In genomic region chr11:82864268-82864667, GRCh38 we compare ENCODE assay signal across 1 cellular context.
A peak's percentile ranks its signal among the peaks of the same experiment; 100 is the strongest.
TF ChIP-seq lines count a peak whose summit lies in the region.

No MANE protein-coding gene starts in this region.

TF ChIP-seq in HepG2, 621 proteins besides CTCF, POLR2A, EP300 and RAD21 (continues in another document):
- peak in 1 of 2 experiments; percentile 58; a peak in 1 of 4 replicates for TF ChIP-seq NR2F1 (CRISPR knock-in tag; IDR thresholded peaks at IDR 0.05)
- no peak for TF ChIP-seq SAFB2 (CRISPR knock-in tag; IDR thresholded peaks at IDR 0.05; ENCODE audit: borderline replicate concordance, low read depth)
- no peak for TF ChIP-seq ZNF143 (CRISPR knock-in tag; IDR thresholded peaks at IDR 0.05)
- peak; percentile 35; the same call in 1 of the 2 replicates for TF ChIP-seq MAX (IDR thresholded peaks at IDR 0.05)
- TF ChIP-seq NONO (IDR thresholded peaks at IDR 0.05) = no peak
- no peak for TF ChIP-seq NONO (CRISPR knock-in tag; conservative IDR thresholded peaks at IDR 0.05)
- TF ChIP-seq JUNB (CRISPR knock-in tag; IDR thresholded peaks at IDR 0.05; ENCODE audit: borderline replicate concordance) = no peak
- TF ChIP-seq ZNF562 (CRISPR knock-in tag; IDR thresholded peaks at IDR 0.05; ENCODE audit: borderline replicate concordance) = no peak
- no peak for TF ChIP-seq ESRRA (CRISPR knock-in tag; IDR thresholded peaks at IDR 0.05; ENCODE audit: low read depth)
- TF ChIP-seq RAD51 (IDR thresholded peaks at IDR 0.05; ENCODE audit: borderline replicate concordance) = peak; percentile 44; the same call in 1 of the 2 replicates
- TF ChIP-seq RXRA (CRISPR knock-in tag; IDR thresholded peaks at IDR 0.05) = no peak
- TF ChIP-seq CREB3 (CRISPR knock-in tag; IDR thresholded peaks at IDR 0.05) = no peak
- no peak for TF ChIP-seq RCOR2 (CRISPR knock-in tag; IDR thresholded peaks at IDR 0.05)
- peak; percentile 52; the same call in 1 of the 2 replicates for TF ChIP-seq CEBPB (IDR thresholded peaks at IDR 0.05; ENCODE audit: borderline replicate concordance, low read depth, low read length)
- peak; percentile 90 for TF ChIP-seq SMC3 (IDR thresholded peaks at IDR 0.05; ENCODE audit: low read length)
- peak; percentile 7; the same call in 1 of the 2 replicates for TF ChIP-seq BHLHE40 (IDR thresholded peaks at IDR 0.05; ENCODE audit: low read length)
- no peak for TF ChIP-seq FOSL2 (CRISPR knock-in tag; IDR thresholded peaks at IDR 0.05)
- TF ChIP-seq ARID5B (CRISPR knock-in tag; IDR thresholded peaks at IDR 0.05) = peak; percentile 26; the same call in 1 of the 2 replicates
- TF ChIP-seq ZNF337 (CRISPR knock-in tag; IDR thresholded peaks at IDR 0.05; ENCODE audit: borderline replicate concordance, low read depth) = no peak
- 0 out of 2 replicates have a peak, but pooled peaks have one; percentile 31 for TF ChIP-seq KAT8 (CRISPR knock-in tag; IDR thresholded peaks at IDR 0.05)
- TF ChIP-seq SP4 (CRISPR knock-in tag; IDR thresholded peaks at IDR 0.05) = no peak
- TF ChIP-seq GATAD1 (CRISPR knock-in tag; IDR thresholded peaks at IDR 0.05) = no peak
- TF ChIP-seq SMYD3 (CRISPR knock-in tag; IDR thresholded peaks at IDR 0.05) = no peak
- TF ChIP-seq HMG20B (CRISPR knock-in tag; conservative IDR thresholded peaks at IDR 0.05) = no peak
- TF ChIP-seq HNF4G (IDR thresholded peaks at IDR 0.05; ENCODE audit: borderline replicate concordance, low read depth, low read length) = no peak
- no peak for TF ChIP-seq HNF4G (CRISPR knock-in tag; IDR thresholded peaks at IDR 0.05; ENCODE audit: borderline replicate concordance, low read depth)
- no peak for TF ChIP-seq ZNF121 (CRISPR knock-in tag; IDR thresholded peaks at IDR 0.05)
- no peak for TF ChIP-seq SP2 (CRISPR knock-in tag; IDR thresholded peaks at IDR 0.05)
- 0 out of 2 replicates have a peak, but pooled peaks have one; percentile 32 for TF ChIP-seq ZFP36L1 (CRISPR knock-in tag; IDR thresholded peaks at IDR 0.05)
- peak; percentile 44; the same call in 1 of the 2 replicates for TF ChIP-seq TFE3 (CRISPR knock-in tag; IDR thresholded peaks at IDR 0.05)
- no peak for TF ChIP-seq ZNF136 (CRISPR knock-in tag; IDR thresholded peaks at IDR 0.05; ENCODE audit: low read depth)
- peak; percentile 27; the same call in 1 of the 2 replicates for TF ChIP-seq GATAD2A (CRISPR knock-in tag; IDR thresholded peaks at IDR 0.05)
- TF ChIP-seq NR2F6 (IDR thresholded peaks at IDR 0.05) = peak; percentile 59
- TF ChIP-seq NR2F6 (CRISPR knock-in tag; IDR thresholded peaks at IDR 0.05) = 0 out of 2 replicates have a peak, but pooled peaks have one; percentile 11
- TF ChIP-seq KLF9 (CRISPR knock-in tag; IDR thresholded peaks at IDR 0.05; ENCODE audit: low read depth) = no peak
- TF ChIP-seq ZMAT5 (CRISPR knock-in tag; IDR thresholded peaks at IDR 0.05; ENCODE audit: borderline replicate concordance, low read depth) = no peak
- no peak for TF ChIP-seq KDM4B (CRISPR knock-in tag; IDR thresholded peaks at IDR 0.05)
- TF ChIP-seq TEAD3 (CRISPR knock-in tag; optimal IDR thresholded peaks at IDR 0.05; ENCODE audit: borderline replicate concordance) = peak; percentile 7
- TF ChIP-seq ZGPAT (CRISPR knock-in tag; IDR thresholded peaks at IDR 0.05) = no peak
- peak; percentile 23; the same call in 1 of the 2 replicates for TF ChIP-seq RXRB (CRISPR knock-in tag; IDR thresholded peaks at IDR 0.05; ENCODE audit: borderline replicate concordance)
- peak; percentile 73 for TF ChIP-seq STAG1 (CRISPR knock-in tag; IDR thresholded peaks at IDR 0.05)
- no peak for TF ChIP-seq ZNF572 (CRISPR knock-in tag; IDR thresholded peaks at IDR 0.05)
- no peak for TF ChIP-seq GTF3A (CRISPR knock-in tag; conservative IDR thresholded peaks at IDR 0.05)
- peak; percentile 42 for TF ChIP-seq XRCC5 (optimal IDR thresholded peaks at IDR 0.05; ENCODE audit: low read length)
- no peak for TF ChIP-seq ZNF17 (CRISPR knock-in tag; IDR thresholded peaks at IDR 0.05)
- TF ChIP-seq ZNF710 (CRISPR knock-in tag; IDR thresholded peaks at IDR 0.05; ENCODE audit: borderline replicate concordance) = no peak
- peak; percentile 66 for TF ChIP-seq USF2 (IDR thresholded peaks at IDR 0.05; ENCODE audit: low read depth, low read length)
- TF ChIP-seq USF2 (CRISPR knock-in tag; IDR thresholded peaks at IDR 0.05; ENCODE audit: borderline replicate concordance) = peak; percentile 64; the same call in 1 of the 2 replicates
- 0 out of 2 replicates have a peak, but pooled peaks have one; percentile 2 for TF ChIP-seq CEBPG (CRISPR knock-in tag; IDR thresholded peaks at IDR 0.05)
- peak; percentile 15; the same call in 1 of the 2 replicates for TF ChIP-seq SAP130 (CRISPR knock-in tag; IDR thresholded peaks at IDR 0.05; ENCODE audit: low read depth)
- no peak for TF ChIP-seq BCL3 (CRISPR knock-in tag; IDR thresholded peaks at IDR 0.05)
